Comparison of ENCODE assay signal across 8 cellular contexts in the genomic region with DNA sequence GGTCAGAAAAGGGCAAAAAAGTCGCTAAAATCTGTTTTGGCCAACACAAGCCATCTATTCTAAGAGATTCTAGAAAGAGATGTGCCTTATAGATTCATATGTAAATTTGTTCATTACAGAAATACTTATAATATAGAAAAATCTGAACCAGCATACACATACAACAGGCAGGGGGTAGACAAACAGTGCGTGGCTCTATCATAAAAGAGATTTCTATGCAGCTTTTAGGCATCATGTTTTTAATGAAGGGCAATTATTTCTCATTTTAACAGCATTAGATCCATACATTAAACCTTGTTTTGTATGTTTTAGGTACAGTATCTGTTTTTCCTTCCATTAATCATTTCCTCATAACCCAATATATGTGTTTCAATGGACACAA. TPM values are rescaled to one million over a fixed set of nuclear protein-coding genes. Genes with fewer than 3 reads are reported as not detected.
DNase-seq lines count a peak whose midpoint lies in the region; ATAC-seq and TF ChIP-seq lines count a peak whose summit lies in the region.

No MANE protein-coding gene starts in this region.

- no peak for TF ChIP-seq CTCF in BE2C (IDR thresholded peaks at IDR 0.05; ENCODE audit: low read depth, low read length)
- TF ChIP-seq CTCF in Loucy (conservative IDR thresholded peaks at IDR 0.05; ENCODE audit: low read length) = no peak
- TF ChIP-seq CTCF in choroid plexus epithelial cell (conservative IDR thresholded peaks at IDR 0.05; ENCODE audit: low read depth, low read length) = no peak

- H3K27me3 ChIP-seq in BE2C (no peaks in the 10 kb centered on the region), Loucy (ENCODE audit: insufficient read depth, low read length, poor library complexity, severe bottlenecking) (no peaks in the 10 kb centered on the region), neuronal stem cell (ENCODE audit: control insufficient read depth in 3 of 3, insufficient read depth in 3 of 3, low read depth in 1 of 3, low read length in 3 of 3) (no peaks in the 10 kb centered on the region)

- H3K4me3 ChIP-seq in BE2C (ENCODE audit: low read depth, low read length) (peak overlapping the region; percentile 60), Loucy (ENCODE audit: low read length, poor library complexity, severe bottlenecking) (peak overlapping the region; percentile 80), choroid plexus epithelial cell (ENCODE audit: low read depth, low read length) (peak overlapping the region; percentile 67), neuronal stem cell (ENCODE audit: low read length in 2 of 2) (no peak overlapping the region)

- H4K91ac ChIP-seq in neuronal stem cell (ENCODE audit: low read depth, low read length, poor library complexity) = no peak overlapping the region

- H3K4me1 ChIP-seq in BE2C (peaks cover 11% of the 10 kb centered on the region), Loucy (ENCODE audit: insufficient read depth, low read length, poor library complexity, severe bottlenecking) (peaks cover 41% of the 10 kb centered on the region), neuronal stem cell (ENCODE audit: control insufficient read depth in 2 of 2, insufficient read depth in 1 of 2, low read depth in 1 of 2, low read length in 2 of 2) (peaks cover 3% of the 10 kb centered on the region in 2 donors)

- H4K8ac ChIP-seq in neuronal stem cell (ENCODE audit: low read depth, low read length) = no peak overlapping the region

- no CpG with 5 or more reads among the region's 2 CpGs for WGBS in neuronal stem cell (ENCODE audit: extremely low coverage in 2 of 2, insufficient read length in 2 of 2, insufficient replicate concordance in 1 of 2), 2 donors

- no peak overlapping the region for H3K14ac ChIP-seq in neuronal stem cell (ENCODE audit: low read length)

- no peaks in the 10 kb centered on the region for H3F3A ChIP-seq in Loucy (ENCODE audit: low read depth)

- no peaks in the 10 kb centered on the region for H3K9me3 ChIP-seq in BE2C
- no peaks in the 10 kb centered on the region for H3K9me3 ChIP-seq in Loucy (ENCODE audit: insufficient read depth, low read depth, low read length)
- no peaks in the 10 kb centered on the region for H3K9me3 ChIP-seq in neuronal stem cell (replicated peaks in 1 of 2; ENCODE audit: control insufficient read depth in 2 of 2, insufficient read depth in 1 of 2, low read depth in 1 of 2, low read length in 2 of 2)

- H3K9ac ChIP-seq in Loucy (ENCODE audit: low read depth, low read length, poor library complexity, severe bottlenecking) (peak overlapping the region; percentile 79), neuronal stem cell (ENCODE audit: low read depth, low read length, poor library complexity) (no peak overlapping the region)

- no peak overlapping the region for H3K18ac ChIP-seq in neuronal stem cell (ENCODE audit: low read length)

- no peaks in the 10 kb centered on the region for H4K20me1 ChIP-seq in Loucy (ENCODE audit: insufficient read depth, low read length, poor library complexity, severe bottlenecking)

- no peak overlapping the region for H2BK15ac ChIP-seq in neuronal stem cell (ENCODE audit: low read length)

- H2BK12ac ChIP-seq in neuronal stem cell (ENCODE audit: low read length) = no peak overlapping the region

- DNase-seq in BE2C (no peak), choroid plexus epithelial cell (ENCODE audit: low read depth) (no peak), neuronal stem cell (ENCODE audit: low spot score) (no peak), EL (no peak), NCI-H146 (lab: John Stamatoyannopoulos, UW) (no peak), cerebellar nuclear complex (lab: John Stamatoyannopoulos, UW) (no peak)

- ATAC-seq in GM19035 (IDR thresholded peaks at IDR 0.05; ENCODE audit: unreplicated experiment) = no peak

- H3K4ac ChIP-seq in neuronal stem cell (ENCODE audit: low read length) = no peak overlapping the region

- no peak overlapping the region for H2BK5ac ChIP-seq in neuronal stem cell (ENCODE audit: low read length)

- no peak overlapping the region for H3K23ac ChIP-seq in neuronal stem cell (ENCODE audit: low read depth, low read length, poor library complexity)

- H2AK5ac ChIP-seq in neuronal stem cell (ENCODE audit: low read depth, low read length) = no peak overlapping the region

- H3K4me2 ChIP-seq in Loucy (ENCODE audit: low read depth, low read length, poor library complexity, severe bottlenecking) = peak overlapping the region; percentile 92
- no peak overlapping the region for H3K4me2 ChIP-seq in neuronal stem cell (ENCODE audit: insufficient read depth, low read length, poor library complexity, severe bottlenecking)

- no peaks in the 10 kb centered on the region for H3K9me2 ChIP-seq in Loucy (replicated peaks; ENCODE audit: low read depth, low read length)

- H3K27ac ChIP-seq in neuronal stem cell (replicated peaks; ENCODE audit: low read length) = no peak overlapping the region

- H2AFZ ChIP-seq in Loucy (ENCODE audit: low read length) (peak overlapping the region; percentile 81), neuronal stem cell (ENCODE audit: low read length) (peak overlapping the region; percentile 84)

- no peaks in the 10 kb centered on the region for H3K79me1 ChIP-seq in neuronal stem cell (ENCODE audit: low read depth, low read length)

- no peak overlapping the region for H2BK120ac ChIP-seq in neuronal stem cell (ENCODE audit: low read depth, low read length)

- H3K36me3 ChIP-seq in BE2C = no peaks in the 10 kb centered on the region
- no peaks in the 10 kb centered on the region for H3K36me3 ChIP-seq in Loucy (ENCODE audit: insufficient read depth, low read length)
- H3K36me3 ChIP-seq in neuronal stem cell (replicated peaks in 1 of 2; ENCODE audit: control insufficient read depth in 2 of 2, insufficient read depth in 2 of 2, low read length in 2 of 2) = no peaks in the 10 kb centered on the region

- H3K79me2 ChIP-seq in Loucy (ENCODE audit: insufficient read depth, low read length) = peaks cover 21% of the 10 kb centered on the region

RNA-seq across cellular contexts. Expression of gene BTN3A3, which starts 0.7 kb away (rescaled TPM):
- polyA plus RNA-seq in BE2C (2012; ENCODE audit: insufficient read depth, insufficient read length, low read depth) = 2.4 TPM
- polyA plus RNA-seq in neuronal stem cell (2013, experiment 1 of 2) = 1.7 TPM
- polyA plus RNA-seq in neuronal stem cell (2013, experiment 2 of 2) = 1.5 TPM

RNA-seq across cellular contexts. Expression of gene BTN2A1, which starts 16.8 kb away (rescaled TPM):
- polyA plus RNA-seq in BE2C (2012; ENCODE audit: insufficient read depth, insufficient read length, low read depth) = 31.1 TPM
- polyA plus RNA-seq in neuronal stem cell (2013, experiment 1 of 2) = 11.4 TPM
- 11.5 TPM for polyA plus RNA-seq in neuronal stem cell (2013, experiment 2 of 2)

RNA-seq across cellular contexts. Expression of gene BTN3A1, which starts 38.9 kb away (rescaled TPM):
- polyA plus RNA-seq in BE2C (2012; ENCODE audit: insufficient read depth, insufficient read length, low read depth) = 2.4 TPM
- polyA plus RNA-seq in neuronal stem cell (2013, experiment 1 of 2) = 6.4 TPM
- 6.2 TPM for polyA plus RNA-seq in neuronal stem cell (2013, experiment 2 of 2)

RNA-seq across cellular contexts. Expression of gene BTN2A2, which starts 58.1 kb away (rescaled TPM):
- 3.6 TPM for polyA plus RNA-seq in BE2C (2012; ENCODE audit: insufficient read depth, insufficient read length, low read depth)
- 24.0 TPM for polyA plus RNA-seq in neuronal stem cell (2013, experiment 1 of 2)
- 24.9 TPM for polyA plus RNA-seq in neuronal stem cell (2013, experiment 2 of 2)

RNA-seq across cellular contexts. Expression of gene BTN1A1, which starts 59.1 kb away (rescaled TPM):
- polyA plus RNA-seq in BE2C (2012; ENCODE audit: insufficient read depth, insufficient read length, low read depth) = not detected
- 0.04 TPM for polyA plus RNA-seq in neuronal stem cell (2013, experiment 1 of 2)
- polyA plus RNA-seq in neuronal stem cell (2013, experiment 2 of 2) = 0.04 TPM

Comparison
In these comparisons a context has a peak if more than half of its experiments do, and no peak if none do; other contexts are left out.
1. H3K4me3 ChIP-seq: peak in BE2C (single experiment), Loucy (single experiment) and choroid plexus epithelial cell (single experiment); none in neuronal stem cell (0 of 2).